In genomic region chr1:243725075-243725474, GRCh38 we compare ENCODE assay signal across 24 cellular contexts.
DNase-seq lines count a peak whose midpoint lies in the region; ATAC-seq, FAIRE-seq and TF ChIP-seq lines count a peak whose summit lies in the region.
"Had no signal": no experiment of that assay in that cellular context is flagged by ENCODE, and none has a peak within 500 bp of the region (broad histone marks: within the 10 kb centered on the region; RNA-seq: fewer than 3 reads in every experiment).

No MANE protein-coding gene starts in this region.

- H3K79me2 ChIP-seq in mesendoderm (ENCODE audit: control insufficient read depth, insufficient read depth, low read length): no peaks in the 10 kb centered on the region

- no peak overlapping the region for H3K23ac ChIP-seq in mesendoderm (ENCODE audit: low read length)

- no peak overlapping the region for H3K4ac ChIP-seq in mesendoderm (ENCODE audit: low read depth, low read length)

- no peak for TF ChIP-seq CTCF in D721Med (IDR thresholded peaks at IDR 0.05; ENCODE audit: insufficient read depth, missing control alignments)

- H3K9ac ChIP-seq in mesendoderm (ENCODE audit: low read length): no peak overlapping the region
- H3K9ac ChIP-seq: GM23248 had no signal

- no peaks in the 10 kb centered on the region for H3K36me3 ChIP-seq in mesendoderm (ENCODE audit: control insufficient read depth, insufficient read depth, low read length)
- H3K36me3 ChIP-seq: cardiac muscle cell, esophagus squamous epithelium, gastroesophageal sphincter, right lobe of liver, stomach, transverse colon had no signal

- no peak overlapping the region for H3K4me2 ChIP-seq in mesendoderm (ENCODE audit: low read length)

- WGBS in mesendoderm (ENCODE audit: extremely low coverage, insufficient coverage, low lambda C conversion rate): no CpG with 5 or more reads among the region's 3 CpGs

- no peak overlapping the region for H4K8ac ChIP-seq in mesendoderm (ENCODE audit: low read depth, low read length)

- H3K27me3 ChIP-seq in mesendoderm (ENCODE audit: insufficient read depth, low read length, poor library complexity): no peaks in the 10 kb centered on the region
- H3K27me3 ChIP-seq: cardiac muscle cell, esophagus squamous epithelium, gastroesophageal sphincter, right lobe of liver, stomach, transverse colon had no signal

- H4K5ac ChIP-seq in mesendoderm (ENCODE audit: low read length): no peak overlapping the region

- H2BK120ac ChIP-seq in mesendoderm (ENCODE audit: low read depth, low read length): no peak overlapping the region

- H3K4me3 ChIP-seq in mesendoderm (ENCODE audit: low read length): no peak overlapping the region
- H3K4me3 ChIP-seq: cardiac muscle cell, esophagus squamous epithelium, gastroesophageal sphincter, GM23248, right lobe of liver, SK-N-MC, stomach, transverse colon had no signal

- no peak overlapping the region for H2BK5ac ChIP-seq in mesendoderm (ENCODE audit: low read length)

- H3K56ac ChIP-seq in mesendoderm (ENCODE audit: low read length): no peak overlapping the region

- peak overlapping the region; percentile 85 for H2BK15ac ChIP-seq in mesendoderm (replicated peaks; ENCODE audit: low read depth)

- DNase-seq in D721Med (ENCODE audit: insufficient read length, low spot score) (no peak), GM19239 (ENCODE audit: insufficient read length, low spot score) (no peak), RPMI8226 (peak; percentile 16), mesendoderm (no peak), NCI-H2107 treated with DMSO at 0.1 percent for 48 hours (lab: John Stamatoyannopoulos, UW; ENCODE audit: unreplicated experiment) (no peak), NCI-H1694 treated with DMSO at 0.1 percent for 48 hours (lab: John Stamatoyannopoulos, UW) (no peak)
- DNase-seq: activated CD4-positive, alpha-beta T cell treated with anti-CD3 and anti-CD28 coated beads, Interleukin-2, amount 50 U/mL, for 4 hours; activated CD8-positive, alpha-beta memory T cell treated with anti-CD3 and anti-CD28 coated beads, Interleukin-2, amount 50 U/mL, for 4 hours; aorta; CD4-positive, CD25-positive, alpha-beta regulatory T cell; esophagus squamous epithelium; GM23248; hypothalamus; NCI-H1092 treated with DMSO at 0.1 percent for 48 hours; NCI-H2081; right lobe of liver; stomach; T-helper 9 cell; transverse colon had no signal

- no peak overlapping the region for H2AK5ac ChIP-seq in mesendoderm (ENCODE audit: low read length)

- ATAC-seq in HG03139 (IDR thresholded peaks at IDR 0.05; ENCODE audit: unreplicated experiment): no peak
- ATAC-seq: gastroesophageal sphincter, right lobe of liver had no signal

- FAIRE-seq in D721Med (lab: Jason Lieb, UNC) (peak; percentile 75), GM19239 (lab: Jason Lieb, UNC) (peak; percentile 82)
- FAIRE-seq: HTR-8/SVneo had no signal

- H3K79me1 ChIP-seq in mesendoderm (ENCODE audit: low read length): no peaks in the 10 kb centered on the region

- no peak overlapping the region for H3K27ac ChIP-seq in mesendoderm (ENCODE audit: low read depth, low read length)
- H3K27ac ChIP-seq: cardiac muscle cell, esophagus squamous epithelium, GM23248, right lobe of liver, SK-N-MC, stomach, transverse colon had no signal

- H3K4me1 ChIP-seq in mesendoderm (ENCODE audit: control insufficient read depth, low read depth, low read length): peaks cover 3% of the 10 kb centered on the region
- H3K4me1 ChIP-seq: right lobe of liver had no signal

- no peak overlapping the region for H3K18ac ChIP-seq in mesendoderm (ENCODE audit: low read length)
